Comparison of ENCODE assay signal across 8 cellular contexts in genomic region chr3:189304465-189305341, GRCh38.
DNase-seq lines count a peak whose midpoint lies in the region; ATAC-seq and TF ChIP-seq lines count a peak whose summit lies in the region.

No MANE protein-coding gene starts in this region.

- H3K4me2 ChIP-seq in GM23248 (ENCODE audit: unreplicated experiment) = peak overlapping the region; percentile 14
- peak overlapping the region; percentile 31 for H3K4me2 ChIP-seq in osteoblast (ENCODE audit: insufficient read depth, low read length)

- peaks cover 17% of the 10 kb centered on the region for H3F3A ChIP-seq in GM23248 (ENCODE audit: insufficient read depth)

- H2AFZ ChIP-seq in GM23248 = no peak overlapping the region
- no peak overlapping the region for H2AFZ ChIP-seq in osteoblast (ENCODE audit: low read length)

- TF ChIP-seq CTCF in astrocyte of the spinal cord (IDR thresholded peaks at IDR 0.05; ENCODE audit: low read depth, low read length) = no peak
- TF ChIP-seq CTCF in osteoblast (IDR thresholded peaks at IDR 0.05; ENCODE audit: extremely low read depth, low read depth, low read length) = no peak

- H4K20me1 ChIP-seq in GM23248 (ENCODE audit: insufficient read depth) (no peaks in the 10 kb centered on the region), osteoblast (ENCODE audit: insufficient read depth, low read length) (no peaks in the 10 kb centered on the region)

- DNase-seq in GM23248 (peak; percentile 46), NCI-H2171 (lab: John Stamatoyannopoulos, UW) (peak; percentile 77), astrocyte of the spinal cord (ENCODE audit: low read depth, low spot score) (peak; percentile 54), osteoblast (ENCODE audit: insufficient read length, low spot score, missing footprints) (peak; percentile 32), glomerular visceral epithelial cell (ENCODE audit: extremely low spot score) (no peak), posterior cingulate gyrus (no peak)

- H3K79me2 ChIP-seq in GM23248 (ENCODE audit: insufficient read depth) (no peaks in the 10 kb centered on the region), osteoblast (ENCODE audit: insufficient read depth, low read length) (no peaks in the 10 kb centered on the region)

- intact Hi-C loops in posterior cingulate gyrus (cut with DNase I) = no loop called here

- peaks cover 16% of the 10 kb centered on the region for H3K4me1 ChIP-seq in GM23248 (ENCODE audit: insufficient read depth)
- peaks cover 11% of the 10 kb centered on the region for H3K4me1 ChIP-seq in osteoblast (ENCODE audit: insufficient read depth, low read length)

- H3K36me3 ChIP-seq in GM23248 (ENCODE audit: low read depth) = no peaks in the 10 kb centered on the region
- H3K36me3 ChIP-seq in osteoblast (ENCODE audit: insufficient read depth, low read length) = no peaks in the 10 kb centered on the region

- H3K4me3 ChIP-seq in GM23248 (no peak overlapping the region), astrocyte of the spinal cord (ENCODE audit: low read depth, low read length) (no peak overlapping the region), osteoblast (ENCODE audit: insufficient read depth, low read length) (no peak overlapping the region)

- no peaks in the 10 kb centered on the region for H3K27me3 ChIP-seq in GM23248 (replicated peaks; ENCODE audit: insufficient read depth)
- H3K27me3 ChIP-seq in osteoblast (ENCODE audit: insufficient read depth, low read length) = no peaks in the 10 kb centered on the region

- no peak overlapping the region for H3K27ac ChIP-seq in GM23248
- peak overlapping the region; percentile 38 for H3K27ac ChIP-seq in osteoblast (ENCODE audit: low read depth, low read length)

- H3K9me2 ChIP-seq in GM23248 (ENCODE audit: insufficient read depth) = peaks cover 3% of the 10 kb centered on the region; the same call in 1 of the 2 replicates

- H3K9me3 ChIP-seq in GM23248 (ENCODE audit: low read depth) = no peaks in the 10 kb centered on the region
- no peaks in the 10 kb centered on the region for H3K9me3 ChIP-seq in osteoblast (ENCODE audit: low read depth, low read length)

- WGBS in GM23248 (ENCODE audit: low coverage in 1 of 2, low lambda C conversion rate in 2 of 2, missing lambda C conversion rate in 2 of 2), 2 experiments = 64 to 67% methylated on average over 10 of the region's 10 CpGs

- no peak overlapping the region for H3K9ac ChIP-seq in GM23248

- ATAC-seq in GM18870 (IDR thresholded peaks at IDR 0.05; ENCODE audit: unreplicated experiment) (no peak), HG02970 (IDR thresholded peaks at IDR 0.05; ENCODE audit: low FRiP score, unreplicated experiment) (no peak)

- in situ Hi-C loops in GM23248 (cut with MboI) (no loop called here), astrocyte of the spinal cord (cut with HindIII; ENCODE audit: low sequenced_read_pairs) (no loop called here)

Comparison
In these comparisons a context has a peak if more than half of its experiments do, and no peak if none do; other contexts are left out.
1. DNase-seq: peak in GM23248 (single experiment), NCI-H2171 (single experiment), astrocyte of the spinal cord (single experiment) and osteoblast (single experiment); none in glomerular visceral epithelial cell (single experiment) and posterior cingulate gyrus (0 of 10).